In the genomic region with DNA sequence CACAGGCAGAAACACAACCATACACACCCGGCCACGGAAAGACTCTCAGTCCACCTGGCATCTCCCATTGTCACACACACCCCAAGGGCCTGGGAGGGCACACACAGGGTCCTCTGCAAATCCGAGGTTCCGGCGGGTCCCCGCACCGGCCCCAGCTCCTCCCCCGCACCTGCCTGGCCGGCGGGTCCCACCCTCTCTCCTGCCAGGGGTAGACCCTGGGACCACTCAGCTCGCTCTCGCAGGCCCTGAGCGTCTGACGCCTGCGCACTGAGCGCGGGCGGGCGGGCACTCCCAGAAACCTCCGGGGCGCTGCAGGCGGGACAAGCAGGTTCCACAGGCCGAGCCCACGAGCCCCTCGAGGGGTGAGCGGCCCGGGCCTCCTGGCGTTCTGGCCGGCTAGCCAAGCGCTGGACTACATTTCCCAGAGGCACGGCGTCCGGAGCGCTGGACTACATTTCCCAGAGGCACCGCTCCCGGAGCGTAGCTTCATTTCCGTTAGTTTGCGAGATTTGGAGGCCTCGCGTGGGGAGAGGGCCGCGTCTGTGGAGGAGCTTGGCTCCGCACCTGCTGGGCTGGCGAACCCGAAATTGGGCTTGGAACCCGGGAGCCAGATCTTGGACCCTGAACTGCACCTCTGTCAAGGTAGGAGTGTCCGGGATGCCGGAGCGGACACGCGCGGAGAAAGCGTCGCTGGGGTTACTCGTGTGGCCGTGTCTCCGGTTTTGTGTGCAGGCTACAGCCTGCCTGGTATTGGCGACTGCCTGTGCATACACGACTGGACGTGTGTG, we compare ENCODE assay signal across 8 cellular contexts. TPM values are rescaled to one million over a fixed set of nuclear protein-coding genes. Genes with fewer than 3 reads are reported as not detected.
DNase-seq lines count a peak whose midpoint lies in the region; ATAC-seq and TF ChIP-seq lines count a peak whose summit lies in the region.

A gene (plus strand): TSS at position 505 of the 788 bp plus-strand sequence. CDS start 10,686 bp downstream, outside the sequence.

- no peaks in the 10 kb centered on the region for H3K36me3 ChIP-seq in A673 (ENCODE audit: insufficient read depth, low read length, poor library complexity, severe bottlenecking)
- no peaks in the 10 kb centered on the region for H3K36me3 ChIP-seq in breast epithelium
- H3K36me3 ChIP-seq in skeletal muscle satellite cell (ENCODE audit: insufficient read depth, low read length), result no peaks in the 10 kb centered on the region

- H3K27me3 ChIP-seq in A673 (replicated peaks; ENCODE audit: insufficient read depth, low read depth, low read length, poor library complexity) (no peaks in the 10 kb centered on the region), breast epithelium (no peaks in the 10 kb centered on the region), skeletal muscle satellite cell (ENCODE audit: control insufficient read depth, insufficient read depth, low read length) (no peaks in the 10 kb centered on the region)

- peak within 1 kb of the TSS; percentile 74 for H3K27ac ChIP-seq in A673 (ENCODE audit: low read depth, low read length, poor library complexity, severe bottlenecking)
- peak within 1 kb of the TSS; percentile 89 for H3K27ac ChIP-seq in VCaP
- H3K27ac ChIP-seq in breast epithelium, result peak within 1 kb of the TSS; percentile 83 to 94

- intact Hi-C loops in A673 (cut with micrococcal nuclease; ENCODE audit: unreplicated experiment) (no loop called here), breast epithelium (cut with DNase I; ENCODE audit: low total_unique reads) (no loop called here)

- H3K4me1 ChIP-seq in A673 (ENCODE audit: insufficient read depth, low read length, poor library complexity, severe bottlenecking), result no peaks in the 10 kb centered on the region
- H3K4me1 ChIP-seq in breast epithelium, result peaks cover 0 to 7% of the 10 kb centered on the region in 2 donors
- H3K4me1 ChIP-seq in skeletal muscle satellite cell (ENCODE audit: control insufficient read depth, insufficient read depth, low read length), result peaks cover 5% of the 10 kb centered on the region

- peak; percentile 20 for TF ChIP-seq POLR2A in breast epithelium (IDR thresholded peaks at IDR 0.05)

- H3K4me2 ChIP-seq in skeletal muscle satellite cell (ENCODE audit: low read length), result peak within 1 kb of the TSS; percentile 93

- TF ChIP-seq CTCF in A673 (conservative IDR thresholded peaks at IDR 0.05; ENCODE audit: low read depth, low read length), result no peak
- no peak for TF ChIP-seq CTCF in VCaP (conservative IDR thresholded peaks at IDR 0.05)
- no peak for TF ChIP-seq CTCF in breast epithelium (IDR thresholded peaks at IDR 0.05)

- peak; percentile 94 for DNase-seq in A673 (ENCODE audit: low spot score)
- DNase-seq in NCI-H2196 (lab: John Stamatoyannopoulos, UW; ENCODE audit: unreplicated experiment), result peak; percentile 94
- peak; percentile 89 to 91 for DNase-seq in breast epithelium (ENCODE audit: low spot score in 2 of 2)

- peak within 1 kb of the TSS; percentile 86 for H3K4me3 ChIP-seq in A673 (ENCODE audit: low read depth, low read length, poor library complexity, severe bottlenecking)
- H3K4me3 ChIP-seq in breast epithelium, result peak within 1 kb of the TSS; percentile 79 to 94 (median 84)
- peak within 1 kb of the TSS; percentile 79 for H3K4me3 ChIP-seq in iPS-18c (ENCODE audit: insufficient read depth, low read depth, low read length)
- H3K4me3 ChIP-seq in skeletal muscle satellite cell (ENCODE audit: low read length), result peak within 1 kb of the TSS; percentile 96

- POLR2A ChIA-PET in A673 (lab: Charles Lee; ENCODE audit: low non-redundant PET), result no interaction called here

- BruUV-seq in A673 (replicated peaks; lab: Mats Ljungman, UMichigan), result no TSS peak

- ATAC-seq in GM18867 (IDR thresholded peaks at IDR 0.05; ENCODE audit: unreplicated experiment), result peak; percentile 95
- ATAC-seq in HG03103 (IDR thresholded peaks at IDR 0.05; ENCODE audit: low read depth, unreplicated experiment), result peak; percentile 91

- H3K9ac ChIP-seq in skeletal muscle satellite cell (ENCODE audit: low read depth, low read length), result peak within 1 kb of the TSS; percentile 85

- H3K9me3 ChIP-seq in A673 (ENCODE audit: low read depth, low read length, poor library complexity, severe bottlenecking) (peaks cover 29% of the 10 kb centered on the region), breast epithelium (peaks cover 16 to 20% of the 10 kb centered on the region in 2 donors), iPS-18c (ENCODE audit: control insufficient read depth, insufficient read depth, low read length) (no peaks in the 10 kb centered on the region), skeletal muscle satellite cell (replicated peaks; ENCODE audit: low read length) (no peaks in the 10 kb centered on the region)

- CTCF ChIA-PET in A673 (lab: Charles Lee), result interaction anchor here (0.6 kb wide), 2 partner anchors 144 to 244 kb away, joined by 3 to 9 read pairs; no protein-coding TSS in a partner anchor

RNA-seq across cellular contexts. Expression of the gene that starts here (rescaled TPM):
- total RNA-seq in A673 (2021) (10.6 and 13.7 TPM in 2 replicates), breast epithelium (10 to 100 TPM in 2 of 3 donors, 1 to 10 TPM in 1; 5.1 to 19.2 (median 17.4) TPM)
- 5.0 and 5.1 TPM in 2 replicates for total RNA-seq in skeletal muscle satellite cell (2012; rRNA removed)

Comparison
In these comparisons a context has a peak if more than half of its experiments do, and no peak if none do; other contexts are left out.
1. Peak in every context shown above with its lines: DNase-seq, ATAC-seq, H3K4me3 ChIP-seq and H3K27ac ChIP-seq.